ENCODE assay signal across 8 cellular contexts in the genomic region with DNA sequence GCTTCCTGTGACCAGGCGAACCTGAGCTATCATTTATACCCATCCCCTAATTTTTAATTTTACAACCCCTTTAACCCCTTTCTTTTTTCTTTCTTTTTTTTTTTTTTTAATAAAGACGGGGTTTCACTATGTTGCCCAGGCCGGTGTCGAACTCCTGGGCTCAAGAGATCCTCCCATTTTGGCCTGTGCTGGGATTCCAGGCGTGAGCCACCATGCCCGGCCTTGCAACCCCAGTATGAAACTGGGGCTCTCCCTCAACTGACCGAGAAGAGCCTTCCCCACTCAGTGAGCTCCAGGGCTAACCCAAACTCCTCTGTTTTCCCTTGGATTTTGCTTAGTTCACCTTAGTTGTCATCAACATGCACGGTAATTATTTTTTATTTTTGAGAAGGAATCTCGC. TPM values are rescaled to one million over a fixed set of nuclear protein-coding genes. Genes with fewer than 3 reads are reported as not detected.
DNase-seq lines count a peak whose midpoint lies in the region; ATAC-seq, FAIRE-seq and TF ChIP-seq lines count a peak whose summit lies in the region.

No MANE protein-coding gene starts in this region.

- H3K9me3 ChIP-seq in HUES6 (ENCODE audit: control insufficient read depth, insufficient read depth, low read depth, low read length) (no peaks in the 10 kb centered on the region), mucosa of rectum (ENCODE audit: control insufficient read depth in 2 of 2, low read length in 2 of 2) (no peaks in the 10 kb centered on the region)

- DNase-seq in AG08395 (ENCODE audit: low spot score) (peak; percentile 11), bronchial epithelial cell (ENCODE audit: low read depth) (no peak), NCI-H2196 treated with DMSO at 0.1 percent for 48 hours (lab: John Stamatoyannopoulos, UW; ENCODE audit: unreplicated experiment) (no peak), T-helper 9 cell (no peak)
- DNase-seq in stimulated activated CD4-positive, alpha-beta T cell treated with anti-CD3 and anti-CD28 coated beads, Interleukin-1b, Interleukin-23, amount 100 ng/mL, for 48 hours = no peak

- H3K27me3 ChIP-seq in HUES6 (ENCODE audit: control insufficient read depth, insufficient read depth, low read length) (no peaks in the 10 kb centered on the region), bronchial epithelial cell (ENCODE audit: control insufficient read depth, insufficient read depth, low read length) (no peaks in the 10 kb centered on the region), mucosa of rectum (ENCODE audit: control insufficient read depth in 2 of 2, insufficient read depth in 2 of 2, low read length in 2 of 2) (no peaks in the 10 kb centered on the region)

- H3K27ac ChIP-seq in HUES6 (ENCODE audit: low read depth, low read length) = no peak overlapping the region; the same call in 1 of the 2 replicates
- no peak overlapping the region for H3K27ac ChIP-seq in mucosa of rectum (ENCODE audit: low read depth in 2 of 2, low read length in 2 of 2)

- H3K4me3 ChIP-seq in HUES6 (ENCODE audit: low read depth, low read length) (peak overlapping the region; percentile 91), bronchial epithelial cell (ENCODE audit: low read depth, low read length) (peak overlapping the region; percentile 76), mucosa of rectum (ENCODE audit: low read length in 2 of 2) (peak overlapping the region; percentile 93 to 98)

- FAIRE-seq in bronchial epithelial cell (lab: Jason Lieb, UNC) = no peak

- TF ChIP-seq CTCF in bronchial epithelial cell (IDR thresholded peaks at IDR 0.05; ENCODE audit: insufficient read depth, low read length, severe bottlenecking) = no peak

- H3K36me3 ChIP-seq in HUES6 (ENCODE audit: control insufficient read depth, insufficient read depth, low read length) (peaks cover 56% of the 10 kb centered on the region), bronchial epithelial cell (ENCODE audit: control insufficient read depth, insufficient read depth, low read length) (peaks cover 4% of the 10 kb centered on the region), mucosa of rectum (ENCODE audit: control insufficient read depth in 2 of 2, insufficient read depth in 2 of 2, low read length in 2 of 2) (peaks cover 4 to 8% of the 10 kb centered on the region in 2 donors)

- H3K4me1 ChIP-seq in HUES6 (ENCODE audit: control insufficient read depth, insufficient read depth, low read length) = no peaks in the 10 kb centered on the region
- H3K4me1 ChIP-seq in mucosa of rectum (ENCODE audit: control insufficient read depth in 2 of 2, insufficient read depth in 2 of 2, low read length in 2 of 2) = peaks cover 2 to 5% of the 10 kb centered on the region in 2 donors

- peak overlapping the region; percentile 97 for H3K9ac ChIP-seq in HUES6 (ENCODE audit: low read length)
- peak overlapping the region; percentile 94 to 97 for H3K9ac ChIP-seq in mucosa of rectum (ENCODE audit: low read depth in 1 of 2, low read length in 2 of 2)

- no peak for ATAC-seq in HG03457 (IDR thresholded peaks at IDR 0.05; ENCODE audit: unreplicated experiment)

RNA-seq across cellular contexts. Expression of a gene that starts 1.0 kb away (rescaled TPM):
- 33.4 and 35.3 TPM in 2 replicates for total RNA-seq in bronchial epithelial cell

RNA-seq across cellular contexts. Expression of a gene that starts 1.3 kb away (rescaled TPM):
- total RNA-seq in bronchial epithelial cell = 60.8 and 151 TPM in 2 replicates

RNA-seq across cellular contexts. Expression of a gene that starts 16.4 kb away (rescaled TPM):
- total RNA-seq in bronchial epithelial cell = 34.2 and 67.0 TPM in 2 replicates
